8 cellular contexts compared by ENCODE assay signal in genomic region chr14:67695394-67695949, GRCh38.
DNase-seq lines count a peak whose midpoint lies in the region; ATAC-seq and TF ChIP-seq lines count a peak whose summit lies in the region.

Gene RDH11 (minus strand): TSS chr14:67695764. CDS start chr14:67695703, 61 bp downstream.

- peak within 1 kb of the TSS; percentile 69 for H3K27ac ChIP-seq in cingulate gyrus (ENCODE audit: low read depth, low read length)

- ATAC-seq in HG03432 (IDR thresholded peaks at IDR 0.05; ENCODE audit: unreplicated experiment) = peak; percentile 86

- peak; percentile 94 for TF ChIP-seq POLR2A in GM19099 (IDR thresholded peaks at IDR 0.05; ENCODE audit: extremely low read depth, insufficient read length, low read depth)

- DNase-seq in AML-193 (lab: John Stamatoyannopoulos, UW) = peak; percentile 83 to 88
- peak; percentile 87 for DNase-seq in NCI-H510A treated with DMSO at 0.1 percent for 48 hours (lab: John Stamatoyannopoulos, UW)
- peak; percentile 77 to 78 for DNase-seq in activated CD4-positive, alpha-beta T cell treated with anti-CD3 and anti-CD28 coated beads for 4 hours
- peak; percentile 92 for DNase-seq in kidney tubule cell (ENCODE audit: low spot score)
- peak; percentile 38 to 78 (median 68) for DNase-seq in stimulated activated CD4-positive, alpha-beta T cell treated with anti-CD3 and anti-CD28 coated beads, Interleukin-1b, Interleukin-23, amount 100 ng/mL, for 24 hours (ENCODE audit: low read depth in 4 of 4, low spot score in 1 of 4)

Comparison
In these comparisons a context has a peak if more than half of its experiments do, and no peak if none do; other contexts are left out.
1. Peak in every context shown above with its lines: DNase-seq, ATAC-seq and H3K27ac ChIP-seq.